In genomic region chr7:141563956-141564623, GRCh38 we compare ENCODE assay signal across 10 cellular contexts. TPM values are rescaled to one million over a fixed set of nuclear protein-coding genes. Genes with fewer than 3 reads are reported as not detected.
DNase-seq lines count a peak whose midpoint lies in the region; ATAC-seq, FAIRE-seq and TF ChIP-seq lines count a peak whose summit lies in the region.
"Had no signal": no experiment of that assay in that cellular context is flagged by ENCODE, and none has a peak within 500 bp of the region (broad histone marks: within the 10 kb centered on the region; RNA-seq: fewer than 3 reads in every experiment).

No MANE protein-coding gene starts in this region.

- H3K27me3 ChIP-seq in HCT116 (ENCODE audit: insufficient read depth, low read length) (no peaks in the 10 kb centered on the region), PC-3 (ENCODE audit: low read length) (no peaks in the 10 kb centered on the region)
- no peaks in the 10 kb centered on the region for H3K27me3 ChIP-seq in naive thymus-derived CD4-positive, alpha-beta T cell (ENCODE audit: control insufficient read depth in 2 of 2, insufficient read depth in 2 of 2, low read length in 2 of 2)
- H3K27me3 ChIP-seq: Peyer's patch had no signal

- peaks cover 0 to 26% of the 10 kb centered on the region in 2 experiments; a peak in 1 of 4 replicates for H3K36me3 ChIP-seq in HCT116 (ENCODE audit: control insufficient read depth in 1 of 2, insufficient read depth in 2 of 2, low read length in 2 of 2)
- peaks cover 23% of the 10 kb centered on the region for H3K36me3 ChIP-seq in PC-3 (ENCODE audit: low read depth, low read length)
- peaks cover 0 to 50% (median 5%) of the 10 kb centered on the region in 3 experiments for H3K36me3 ChIP-seq in naive thymus-derived CD4-positive, alpha-beta T cell (ENCODE audit: control insufficient read depth in 2 of 3, insufficient read depth in 3 of 3, low read length in 3 of 3)

- no peak overlapping the region for H3K4me2 ChIP-seq in HCT116 (ENCODE audit: low read length)
- no peak overlapping the region for H3K4me2 ChIP-seq in PC-3 (ENCODE audit: low read length)

- DNase-seq in DMS 273 (lab: John Stamatoyannopoulos, UW; ENCODE audit: unreplicated experiment) = peak; percentile 12
- no peak for DNase-seq in DMS 273 treated with DMSO at 0.1 percent for 48 hours (lab: John Stamatoyannopoulos, UW)
- no peak for DNase-seq in HCT116 (ENCODE audit: low read depth, low spot score)
- peak; percentile 9 for DNase-seq in PC-3
- DNase-seq in naive thymus-derived CD4-positive, alpha-beta T cell = peak in 1 of 9 donors; percentile 37
- no peak for DNase-seq in mesothelial cell of epicardium (ENCODE audit: low spot score in 2 of 2, unreplicated experiment in 2 of 2)
- DNase-seq in HTR-8/SVneo (ENCODE audit: insufficient read length, low spot score) = no peak
- no peak for DNase-seq in GM19240 (ENCODE audit: insufficient read length, low spot score)
- DNase-seq: Peyer's patch had no signal

- peaks cover 0 to 24% (median 0%) of the 10 kb centered on the region in 11 donors for H3K9me3 Mint-ChIP-seq in naive thymus-derived CD4-positive, alpha-beta T cell
- H3K9me3 Mint-ChIP-seq in mesothelial cell of epicardium = peaks cover 13% of the 10 kb centered on the region

- H3K4me1 ChIP-seq in HCT116 (ENCODE audit: control insufficient read depth in 1 of 2, insufficient read depth in 2 of 2, low read length in 2 of 2) (no peaks in the 10 kb centered on the region), PC-3 (ENCODE audit: insufficient read depth, low read length) (no peaks in the 10 kb centered on the region)
- peaks cover 0 to 10% of the 10 kb centered on the region in 2 donors for H3K4me1 ChIP-seq in naive thymus-derived CD4-positive, alpha-beta T cell (ENCODE audit: control insufficient read depth in 2 of 2, insufficient read depth in 2 of 2, low read length in 2 of 2)
- H3K4me1 ChIP-seq: Peyer's patch had no signal

- ATAC-seq in HCT116 (peak; percentile 75), PC-3 (no peak)
- peak; percentile 67 for ATAC-seq in naive thymus-derived CD4-positive, alpha-beta T cell

- TF ChIP-seq RAD21 in HCT116 (IDR thresholded peaks at IDR 0.05; ENCODE audit: low read depth) = no peak

- peaks cover 5 to 52% (median 32%) of the 10 kb centered on the region in 7 donors for H3K4me1 Mint-ChIP-seq in naive thymus-derived CD4-positive, alpha-beta T cell
- no peaks in the 10 kb centered on the region for H3K4me1 Mint-ChIP-seq in mesothelial cell of epicardium

- TF ChIP-seq CTCF in HCT116 (IDR thresholded peaks at IDR 0.05 in 2 of 3, conservative IDR thresholded peaks at IDR 0.05 in 1 of 3; ENCODE audit: borderline replicate concordance in 1 of 3, insufficient read depth in 1 of 3, low read depth in 2 of 3, low read length in 2 of 3) (no peak), PC-3 (conservative IDR thresholded peaks at IDR 0.05; ENCODE audit: low read depth, low read length) (no peak), mesothelial cell of epicardium (IDR thresholded peaks at IDR 0.05; ENCODE audit: unreplicated experiment) (no peak)

- H3K27ac Mint-ChIP-seq in naive thymus-derived CD4-positive, alpha-beta T cell = peak overlapping the region in 2 of 9 donors; percentile 46 to 71
- H3K27ac Mint-ChIP-seq in mesothelial cell of epicardium = no peak overlapping the region

- H3K36me3 Mint-ChIP-seq in naive thymus-derived CD4-positive, alpha-beta T cell = peaks cover 46 to 90% (median 75%) of the 10 kb centered on the region in 5 donors
- peaks cover 47% of the 10 kb centered on the region for H3K36me3 Mint-ChIP-seq in mesothelial cell of epicardium

- FAIRE-seq in HTR-8/SVneo (lab: Jason Lieb, UNC) = no peak

- H3K4me3 ChIP-seq in HCT116 (replicated peaks in 1 of 2; ENCODE audit: low read depth in 1 of 2, low read length in 2 of 2) (no peak overlapping the region), PC-3 (ENCODE audit: low read length) (no peak overlapping the region)
- no peak overlapping the region for H3K4me3 ChIP-seq in naive thymus-derived CD4-positive, alpha-beta T cell (ENCODE audit: low read length)
- H3K4me3 ChIP-seq: Peyer's patch had no signal

- H3K9ac ChIP-seq in HCT116 (ENCODE audit: low read length) (no peak overlapping the region), PC-3 (ENCODE audit: low read length) (no peak overlapping the region)

- POLR2A ChIA-PET in HCT116 (lab: Charles Lee) = no interaction called here
- POLR2A ChIA-PET in PC-3 (lab: Charles Lee; ENCODE audit: unreplicated experiment) = no interaction called here
- POLR2A ChIA-PET in naive thymus-derived CD4-positive, alpha-beta T cell (lab: Charles Lee) = no interaction called here

- no peaks in the 10 kb centered on the region for H3F3A ChIP-seq in PC-3 (ENCODE audit: low read length, unreplicated experiment)

- H3K9me2 ChIP-seq in HCT116 (ENCODE audit: insufficient read depth) (no peaks in the 10 kb centered on the region), PC-3 (replicated peaks; ENCODE audit: low read length) (no peaks in the 10 kb centered on the region)

- H3K27ac ChIP-seq in HCT116 (ENCODE audit: low read depth, low read length) (no peak overlapping the region), PC-3 (ENCODE audit: low read length) (no peak overlapping the region)
- H3K27ac ChIP-seq in naive thymus-derived CD4-positive, alpha-beta T cell (ENCODE audit: low read depth, low read length) = no peak overlapping the region
- H3K27ac ChIP-seq: 22Rv1, Peyer's patch had no signal

- no peak for TF ChIP-seq POLR2A in HCT116 (IDR thresholded peaks at IDR 0.05; ENCODE audit: borderline replicate concordance, extremely low read depth, insufficient read depth, insufficient read length)

- RAD21 ChIA-PET in HCT116 (lab: Charles Lee; ENCODE audit: low non-redundant PET in 1 of 2, low total read pairs in 2 of 2, uncharacterized antibody in 2 of 2, unreplicated experiment in 2 of 2) = no interaction called here

- H4K20me1 ChIP-seq in HCT116 (ENCODE audit: insufficient read depth) (no peaks in the 10 kb centered on the region), PC-3 (ENCODE audit: low read length) (no peaks in the 10 kb centered on the region)

- intact Hi-C loops in HCT116 (cut with micrococcal nuclease) = no loop called here
- intact Hi-C loops in PC-3 (cut with micrococcal nuclease) = no loop called here
- intact Hi-C loops in naive thymus-derived CD4-positive, alpha-beta T cell (cut with micrococcal nuclease) = no loop called here

- H3K4me3 Mint-ChIP-seq in naive thymus-derived CD4-positive, alpha-beta T cell = no peak overlapping the region
- H3K4me3 Mint-ChIP-seq in mesothelial cell of epicardium = no peak overlapping the region

- H3K27me3 Mint-ChIP-seq in naive thymus-derived CD4-positive, alpha-beta T cell = no peaks in the 10 kb centered on the region
- no peaks in the 10 kb centered on the region for H3K27me3 Mint-ChIP-seq in mesothelial cell of epicardium (ENCODE audit: low read depth)

- H3K79me2 ChIP-seq in HCT116 (ENCODE audit: insufficient read depth, low read length) (peaks cover 6% of the 10 kb centered on the region), PC-3 (ENCODE audit: low read length) (peaks cover 11% of the 10 kb centered on the region; the same call in 1 of the 2 replicates)

- H3K9me3 ChIP-seq in HCT116 (ENCODE audit: control insufficient read depth in 1 of 2, insufficient read depth in 1 of 2, low read depth in 1 of 2, low read length in 2 of 2) = no peaks in the 10 kb centered on the region
- H3K9me3 ChIP-seq in PC-3 (ENCODE audit: low read length) = 0 out of 2 replicates have a peak, but pooled peaks cover 3% of the 10 kb centered on the region
- H3K9me3 ChIP-seq in naive thymus-derived CD4-positive, alpha-beta T cell (ENCODE audit: control insufficient read depth in 2 of 3, low read length in 3 of 3) = no peaks in the 10 kb centered on the region

- H2AFZ ChIP-seq in HCT116 (ENCODE audit: low read depth, low read length, poor library complexity, severe bottlenecking) (no peak overlapping the region), PC-3 (ENCODE audit: low read length) (no peak overlapping the region)

- CTCF ChIA-PET in HCT116 (lab: Charles Lee) (no interaction called here), PC-3 (lab: Charles Lee) (no interaction called here)
- CTCF ChIA-PET in naive thymus-derived CD4-positive, alpha-beta T cell (lab: Charles Lee) = no interaction called here

- BruUV-seq in HCT116 (replicated peaks; lab: Mats Ljungman, UMichigan) = no TSS peak
- no TSS peak for BruUV-seq in PC-3 (replicated peaks; lab: Mats Ljungman, UMichigan)

TF ChIP-seq in HCT116, 20 proteins besides CTCF, POLR2A, EP300 and RAD21:
- peak; percentile 51 for TF ChIP-seq YY1 (IDR thresholded peaks at IDR 0.05; ENCODE audit: extremely low read depth, insufficient replicate concordance, low read depth, low read length)
- no peak for TF ChIP-seq ELF1 (IDR thresholded peaks at IDR 0.05; ENCODE audit: borderline replicate concordance, low read depth)

RNA-seq across cellular contexts. Expression of gene AGK, which starts 12.9 kb away (rescaled TPM):
- total RNA-seq in HCT116 (2021; ENCODE audit: unreplicated experiment) = 36.3 TPM
- 15.3 and 19.9 TPM in 2 replicates for polyA plus RNA-seq in HCT116 (2012)
- 38.2 and 40.3 TPM in 2 replicates for total RNA-seq in PC-3 (2014; rRNA removed)
- 10 to 100 TPM; 24.3 to 58.8 (median 29.9) TPM for total RNA-seq in naive thymus-derived CD4-positive, alpha-beta T cell
- polyA plus RNA-seq in naive thymus-derived CD4-positive, alpha-beta T cell = 10 to 100 TPM; 28.3 to 32.2 TPM
- total RNA-seq in mesothelial cell of epicardium = 31.1 to 35.1 TPM (median 35.0 TPM) in 3 replicates

Comparison
In these comparisons a context has a peak if more than half of its experiments do, and no peak if none do; other contexts are left out.
1. DNase-seq: peak in DMS 273 (single experiment) and PC-3 (single experiment); none in DMS 273 treated with DMSO at 0.1 percent for 48 hours (single experiment), HCT116 (single experiment), mesothelial cell of epicardium (0 of 2), HTR-8/SVneo (single experiment) and GM19240 (single experiment).